In the genomic region with DNA sequence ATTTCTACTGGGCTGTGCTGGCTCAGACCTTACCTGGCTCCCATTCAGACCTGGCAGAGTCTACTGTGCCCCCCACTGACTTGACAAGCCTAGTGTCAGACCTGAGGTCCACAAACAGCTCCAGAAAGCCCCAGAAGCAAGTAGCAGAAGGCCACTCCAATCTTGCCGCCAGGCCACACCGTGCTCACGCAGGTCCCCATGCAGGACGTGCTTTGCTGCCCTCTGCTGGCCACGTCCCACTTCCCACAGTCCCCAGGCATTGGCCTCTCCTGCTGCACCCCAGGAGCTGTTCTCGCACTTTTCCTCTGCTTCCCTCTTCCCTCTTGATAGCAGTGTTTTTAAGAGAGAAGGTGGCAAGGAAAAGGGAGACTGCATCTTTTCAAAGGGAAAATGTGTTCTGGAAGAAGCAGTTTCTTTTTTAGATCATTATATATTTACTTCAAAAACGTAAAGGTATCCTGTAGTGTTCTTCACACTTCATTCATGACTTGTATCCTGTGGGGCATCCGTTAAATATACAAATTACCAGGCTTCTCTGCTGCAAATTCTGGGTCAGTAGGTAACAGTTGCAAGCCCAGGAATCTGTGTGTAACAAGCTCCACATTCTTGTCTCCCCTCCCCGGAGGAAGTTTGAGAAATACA, we compare ENCODE assay signal across 8 cellular contexts.
DNase-seq lines count a peak whose midpoint lies in the region; ATAC-seq, FAIRE-seq and TF ChIP-seq lines count a peak whose summit lies in the region.

No MANE protein-coding gene starts in this region.

- no peaks in the 10 kb centered on the region for H3K36me3 Mint-ChIP-seq in activated CD4-positive, alpha-beta T cell treated with anti-CD3 and anti-CD28 coated beads for 36 hours (ENCODE audit: low read depth)
- H3K36me3 Mint-ChIP-seq in chondrocyte (ENCODE audit: low read depth): no peaks in the 10 kb centered on the region

- no peaks in the 10 kb centered on the region for H3K79me2 ChIP-seq in HepG2 (ENCODE audit: insufficient read depth, low read length)

- peak; percentile 89 for TF ChIP-seq CTCF in chondrocyte (IDR thresholded peaks at IDR 0.05)
- TF ChIP-seq CTCF in HepG2 (CRISPR knock-in tag; IDR thresholded peaks at IDR 0.05): peak; percentile 98

- no peaks in the 10 kb centered on the region for H4K20me1 ChIP-seq in HepG2 (ENCODE audit: insufficient read depth, low read length)

- no peaks in the 10 kb centered on the region for H3K9me3 Mint-ChIP-seq in activated CD4-positive, alpha-beta T cell treated with anti-CD3 and anti-CD28 coated beads for 36 hours (ENCODE audit: low read depth)
- no peaks in the 10 kb centered on the region for H3K9me3 Mint-ChIP-seq in chondrocyte (ENCODE audit: low read depth)

- no peak overlapping the region for H3K9ac ChIP-seq in HepG2 (ENCODE audit: insufficient read depth, low read depth, low read length)

- no peak overlapping the region for H3K4me3 Mint-ChIP-seq in activated CD4-positive, alpha-beta T cell treated with anti-CD3 and anti-CD28 coated beads for 36 hours
- H3K4me3 Mint-ChIP-seq in chondrocyte (ENCODE audit: unreplicated experiment): no peak overlapping the region

- FAIRE-seq in HepG2 (lab: Jason Lieb, UNC): peak; percentile 77

- no peak overlapping the region for H3K4me2 ChIP-seq in HepG2 (ENCODE audit: low read depth, low read length)

- H3K27me3 Mint-ChIP-seq in activated CD4-positive, alpha-beta T cell treated with anti-CD3 and anti-CD28 coated beads for 36 hours: peaks cover 2% of the 10 kb centered on the region
- peaks cover 40% of the 10 kb centered on the region for H3K27me3 Mint-ChIP-seq in chondrocyte (ENCODE audit: low read depth)

- no peaks in the 10 kb centered on the region for H3K4me1 Mint-ChIP-seq in activated CD4-positive, alpha-beta T cell treated with anti-CD3 and anti-CD28 coated beads for 36 hours
- H3K4me1 Mint-ChIP-seq in chondrocyte (ENCODE audit: low read depth): no peaks in the 10 kb centered on the region

- POLR2A ChIA-PET in activated CD4-positive, alpha-beta T cell treated with anti-CD3 and anti-CD28 coated beads for 36 hours (lab: Charles Lee): no interaction called here
- POLR2A ChIA-PET in HepG2 (lab: Yijun Ruan, JAX): no interaction called here

- CTCF ChIA-PET in activated CD4-positive, alpha-beta T cell treated with anti-CD3 and anti-CD28 coated beads for 36 hours (lab: Charles Lee): interaction anchor here (0.6 to 2.7 kb wide), 35 partner anchors 10 to 438 kb away, joined by 3 to 22 read pairs (median 4); no protein-coding TSS in a partner anchor
- CTCF ChIA-PET in HepG2 (lab: Yijun Ruan, JAX; ENCODE audit: low intra/inter-chr PET ratio, low total read pairs): interaction anchor here (0.7 to 1.1 kb wide), 2 partner anchors 114 to 325 kb away, joined by 3 read pairs; no protein-coding TSS in a partner anchor

- intact Hi-C loops in activated CD4-positive, alpha-beta T cell treated with anti-CD3 and anti-CD28 coated beads for 36 hours (cut with DNase I, micrococcal nuclease): no loop called here
- intact Hi-C loops in HepG2 (cut with micrococcal nuclease; ENCODE audit: unreplicated experiment): loop anchor here (1.0 kb wide), 1 partner anchor 114 kb away; no protein-coding TSS in a partner anchor

- DNase-seq in CD1c-positive myeloid dendritic cell (ENCODE audit: extremely low spot score) (peak; percentile 81), NCI-H524 (lab: John Stamatoyannopoulos, UW) (peak; percentile 61 to 84), chondrocyte (ENCODE audit: low spot score) (no peak), HepG2 (ENCODE audit: low spot score) (peak; percentile 71)
- DNase-seq in activated CD4-positive, alpha-beta T cell treated with anti-CD3 and anti-CD28 coated beads for 36 hours: peak; percentile 92
- peak; percentile 30 to 74 (median 43) for DNase-seq in stimulated activated CD4-positive, alpha-beta T cell treated with anti-CD3 and anti-CD28 coated beads, TNF-alpha, amount 100 ng/mL, for 1 hour (ENCODE audit: low read depth in 3 of 3, low spot score in 1 of 3)

- no peaks in the 10 kb centered on the region for H3K36me3 ChIP-seq in HepG2 (replicated peaks in 1 of 2; ENCODE audit: control insufficient read depth in 1 of 2, insufficient read depth in 2 of 2, low read length in 2 of 2)

- TF ChIP-seq EP300 in HepG2 (IDR thresholded peaks at IDR 0.05; ENCODE audit: low read depth in 2 of 2, low read length in 2 of 2): no peak
- TF ChIP-seq EP300 in HepG2 (CRISPR knock-in tag; IDR thresholded peaks at IDR 0.05; ENCODE audit: borderline replicate concordance): no peak

- peak; percentile 93 for ATAC-seq in GM19324 (IDR thresholded peaks at IDR 0.05; ENCODE audit: low FRiP score, unreplicated experiment)
- ATAC-seq in HG03354 (IDR thresholded peaks at IDR 0.05; ENCODE audit: poor library complexity, severe bottlenecking, unreplicated experiment): peak; percentile 100
- peak; percentile 99 for ATAC-seq in activated CD4-positive, alpha-beta T cell treated with anti-CD3 and anti-CD28 coated beads for 36 hours
- ATAC-seq in HepG2: peak; percentile 100

- no peak overlapping the region for H2AFZ ChIP-seq in HepG2 (ENCODE audit: low read length)

- H3K4me1 ChIP-seq in HepG2 (ENCODE audit: insufficient read depth, low read length): no peaks in the 10 kb centered on the region

- H3K9me3 ChIP-seq in HepG2 (ENCODE audit: low read length): no peaks in the 10 kb centered on the region

- whole genome bisulfite sequencing in HepG2 (ENCODE audit: low lambda C conversion rate): 8% methylated on average over 9 of the region's 9 CpGs

- H3K4me3 ChIP-seq in HepG2 (replicated peaks in 1 of 3; ENCODE audit: insufficient read depth in 1 of 3, low read depth in 2 of 3, low read length in 3 of 3): no peak overlapping the region

- no peak overlapping the region for H3K27ac ChIP-seq in HepG2 (ENCODE audit: extremely low read length, insufficient read depth, low read length)

- H3K27me3 ChIP-seq in HepG2 (ENCODE audit: control insufficient read depth in 1 of 2, insufficient read depth in 2 of 2, low read length in 2 of 2): peaks cover 0 to 10% of the 10 kb centered on the region in 2 experiments; a peak in 2 of 5 replicates

- peak; percentile 60 for TF ChIP-seq RAD21 in HepG2 (CRISPR knock-in tag; IDR thresholded peaks at IDR 0.05)

- no TSS peak for BruUV-seq in HepG2 (replicated peaks; lab: Mats Ljungman, UMichigan)

- in situ Hi-C loops in HepG2 (cut with HindIII; ENCODE audit: extremely low pct_ligation_motif_present, low pct_unique_long_range_greater_than_20kb): no loop called here

- H3K27ac Mint-ChIP-seq in activated CD4-positive, alpha-beta T cell treated with anti-CD3 and anti-CD28 coated beads for 36 hours: no peak overlapping the region
- no peak overlapping the region for H3K27ac Mint-ChIP-seq in chondrocyte (ENCODE audit: unreplicated experiment)

- TF ChIP-seq POLR2A in HepG2 (IDR thresholded peaks at IDR 0.05; ENCODE audit: insufficient read depth in 1 of 2, low read depth in 2 of 2, low read length in 2 of 2): no peak

TF ChIP-seq in HepG2, 621 proteins besides CTCF, POLR2A, EP300 and RAD21 (continues in another document):
- TF ChIP-seq, protein P1, sequence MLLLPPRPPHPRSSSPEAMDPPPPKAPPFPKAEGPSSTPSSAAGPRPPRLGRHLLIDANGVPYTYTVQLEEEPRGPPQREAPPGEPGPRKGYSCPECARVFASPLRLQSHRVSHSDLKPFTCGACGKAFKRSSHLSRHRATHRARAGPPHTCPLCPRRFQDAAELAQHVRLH (CRISPR knock-in tag; IDR thresholded peaks at IDR 0.05; ENCODE audit: borderline replicate concordance, low read depth): peak; percentile 43; the same call in 1 of the 2 replicates
- TF ChIP-seq JDP2 (CRISPR knock-in tag; IDR thresholded peaks at IDR 0.05; ENCODE audit: borderline replicate concordance) (no peak), ZNF670 (CRISPR knock-in tag; IDR thresholded peaks at IDR 0.05; ENCODE audit: borderline replicate concordance) (no peak), LCORL (IDR thresholded peaks at IDR 0.05) (no peak), LCORL (CRISPR knock-in tag; IDR thresholded peaks at IDR 0.05) (no peak), CHD2 (IDR thresholded peaks at IDR 0.05; ENCODE audit: low read depth, low read length) (no peak), XRCC5 (optimal IDR thresholded peaks at IDR 0.05; ENCODE audit: low read length) (peak; percentile 97), ZNF274 (CRISPR knock-in tag; IDR thresholded peaks at IDR 0.05) (peak; percentile 77; the same call in 1 of the 2 replicates), ZNF614 (CRISPR knock-in tag; IDR thresholded peaks at IDR 0.05; ENCODE audit: borderline replicate concordance) (0 out of 2 replicates have a peak, but pooled peaks have one; percentile 27)
- TF ChIP-seq, protein P2, sequence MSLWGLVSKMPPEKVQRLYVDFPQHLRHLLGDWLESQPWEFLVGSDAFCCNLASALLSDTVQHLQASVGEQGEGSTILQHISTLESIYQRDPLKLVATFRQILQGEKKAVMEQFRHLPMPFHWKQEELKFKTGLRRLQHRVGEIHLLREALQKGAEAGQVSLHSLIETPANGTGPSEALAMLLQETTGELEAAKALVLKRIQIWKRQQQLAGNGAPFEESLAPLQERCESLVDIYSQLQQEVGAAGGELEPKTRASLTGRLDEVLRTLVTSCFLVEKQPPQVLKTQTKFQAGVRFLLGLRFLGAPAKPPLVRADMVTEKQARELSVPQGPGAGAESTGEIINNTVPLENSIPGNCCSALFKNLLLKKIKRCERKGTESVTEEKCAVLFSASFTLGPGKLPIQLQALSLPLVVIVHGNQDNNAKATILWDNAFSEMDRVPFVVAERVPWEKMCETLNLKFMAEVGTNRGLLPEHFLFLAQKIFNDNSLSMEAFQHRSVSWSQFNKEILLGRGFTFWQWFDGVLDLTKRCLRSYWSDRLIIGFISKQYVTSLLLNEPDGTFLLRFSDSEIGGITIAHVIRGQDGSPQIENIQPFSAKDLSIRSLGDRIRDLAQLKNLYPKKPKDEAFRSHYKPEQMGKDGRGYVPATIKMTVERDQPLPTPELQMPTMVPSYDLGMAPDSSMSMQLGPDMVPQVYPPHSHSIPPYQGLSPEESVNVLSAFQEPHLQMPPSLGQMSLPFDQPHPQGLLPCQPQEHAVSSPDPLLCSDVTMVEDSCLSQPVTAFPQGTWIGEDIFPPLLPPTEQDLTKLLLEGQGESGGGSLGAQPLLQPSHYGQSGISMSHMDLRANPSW (CRISPR knock-in tag; IDR thresholded peaks at IDR 0.05; ENCODE audit: borderline replicate concordance): no peak
- TF ChIP-seq, protein P3, sequence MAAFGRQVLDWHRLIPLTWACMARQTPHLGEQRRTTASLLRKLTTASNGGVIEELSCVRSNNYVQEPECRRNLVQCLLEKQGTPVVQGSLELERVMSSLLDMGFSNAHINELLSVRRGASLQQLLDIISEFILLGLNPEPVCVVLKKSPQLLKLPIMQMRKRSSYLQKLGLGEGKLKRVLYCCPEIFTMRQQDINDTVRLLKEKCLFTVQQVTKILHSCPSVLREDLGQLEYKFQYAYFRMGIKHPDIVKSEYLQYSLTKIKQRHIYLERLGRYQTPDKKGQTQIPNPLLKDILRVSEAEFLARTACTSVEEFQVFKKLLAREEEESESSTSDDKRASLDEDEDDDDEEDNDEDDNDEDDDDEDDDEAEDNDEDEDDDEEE (CRISPR knock-in tag; IDR thresholded peaks at IDR 0.05): no peak
